In genomic region chr7:158473946-158474345, GRCh38 we compare ENCODE assay signal across 12 cellular contexts.
"Had no signal": no experiment of that assay in that cellular context is flagged by ENCODE, and none has a peak within 500 bp of the region (broad histone marks: within the 10 kb centered on the region; RNA-seq: fewer than 3 reads in every experiment).

No MANE protein-coding gene starts in this region.

- DNase-seq: KBM-7, NCI-H1048, NCI-H1105, NCI-H1694, NCI-H187 treated with DMSO at 0.1 percent for 48 hours, NCI-H526 treated with DMSO at 0.1 percent for 48 hours, NCI-H748 treated with DMSO at 0.1 percent for 48 hours, RPMI8226, SK-N-SH, T-helper 1 cell had no signal

- H3K9me2 ChIP-seq: SK-N-SH had no signal

- H3K4me1 Mint-ChIP-seq: IgD-negative memory B cell had no signal

- H3K9me3 Mint-ChIP-seq: IgD-negative memory B cell had no signal

- H3K4me3 Mint-ChIP-seq: IgD-negative memory B cell had no signal

- FAIRE-seq: RCC 7860 had no signal

- H3K9me3 ChIP-seq: SK-N-SH had no signal

- H3K9ac ChIP-seq: SK-N-SH had no signal

- H3K4me2 ChIP-seq: SK-N-SH had no signal

- H3K27ac Mint-ChIP-seq: IgD-negative memory B cell had no signal
